In genomic region chr20:2139250-2139649, GRCh38 we compare ENCODE assay signal across 20 cellular contexts. TPM values are rescaled to one million over a fixed set of nuclear protein-coding genes. Genes with fewer than 3 reads are reported as not detected.
DNase-seq lines count a peak whose midpoint lies in the region; ATAC-seq, FAIRE-seq and TF ChIP-seq lines count a peak whose summit lies in the region.
"Had no signal": no experiment of that assay in that cellular context is flagged by ENCODE, and none has a peak within 500 bp of the region (broad histone marks: within the 10 kb centered on the region; RNA-seq: fewer than 3 reads in every experiment).

No MANE protein-coding gene starts in this region.

- intact Hi-C loops in heart right ventricle (cut with DNase I) = no loop called here
- intact Hi-C loops in CD14-positive monocyte (cut with micrococcal nuclease) = no loop called here

- no peak overlapping the region for H3K4me3 ChIP-seq in heart right ventricle
- peak overlapping the region in 1 of 3 donors; percentile 2 for H3K4me3 ChIP-seq in skeletal muscle tissue (ENCODE audit: low read length in 3 of 3)
- H3K4me3 ChIP-seq: BLaER1 treated with 17β-estradiol and CSF1 and Interleukin-3, amounts not matched to agents 10 nM and 100 nM; K562; SJCRH30 had no signal

- ATAC-seq in heart right ventricle = no peak
- no peak for ATAC-seq in GM21737 (IDR thresholded peaks at IDR 0.05; ENCODE audit: unreplicated experiment)
- ATAC-seq in GM19395 (IDR thresholded peaks at IDR 0.05; ENCODE audit: unreplicated experiment) = no peak
- ATAC-seq: K562, PC-3 had no signal

- 57 to 75% methylated on average over 6 of the region's 6 CpGs for WGBS in heart right ventricle, 2 donors

- H3K27ac ChIP-seq in heart right ventricle (peak overlapping the region in 9 of 10 donors; percentile 62 to 90 (median 84)), skeletal muscle tissue (ENCODE audit: low read depth, low read length) (no peak overlapping the region)
- H3K27ac ChIP-seq: BLaER1 treated with 17β-estradiol and CSF1 and Interleukin-3, amounts not matched to agents 10 nM and 100 nM; RWPE1; SJCRH30 had no signal

- peaks cover 0 to 2% (median 0%) of the 10 kb centered on the region in 7 donors for H3K9me3 Mint-ChIP-seq in CD14-positive monocyte

- H3K4me1 Mint-ChIP-seq in CD14-positive monocyte = no peaks in the 10 kb centered on the region

- peaks cover 0 to 9% (median 0%) of the 10 kb centered on the region in 9 donors for H3K36me3 ChIP-seq in heart right ventricle
- peaks cover under 1 to 3% (median under 1%) of the 10 kb centered on the region in 3 donors for H3K36me3 ChIP-seq in skeletal muscle tissue (ENCODE audit: control insufficient read depth in 3 of 3, insufficient read depth in 3 of 3, low read length in 3 of 3)
- H3K36me3 ChIP-seq: SJCRH30 had no signal

- no peaks in the 10 kb centered on the region for H3K27me3 ChIP-seq in heart right ventricle
- H3K27me3 ChIP-seq in skeletal muscle tissue (ENCODE audit: control insufficient read depth in 3 of 3, insufficient read depth in 3 of 3, low read length in 3 of 3) = no peaks in the 10 kb centered on the region
- H3K27me3 ChIP-seq: BLaER1 treated with 17β-estradiol and CSF1 and Interleukin-3, amounts not matched to agents 10 nM and 100 nM; SJCRH30 had no signal

- DNase-seq in D721Med (ENCODE audit: insufficient read length, low spot score) = peak; percentile 17
- DNase-seq in NCI-H82 (lab: John Stamatoyannopoulos, UW) = peak; percentile 87
- DNase-seq in heart right ventricle = no peak
- no peak for DNase-seq in CD14-positive monocyte (ENCODE audit: low spot score)
- DNase-seq: DMS153, GF-D8, NCI-H1105, NCI-H2081 treated with DMSO at 0.1 percent for 48 hours, NCI-H2227 treated with DMSO at 0.1 percent for 48 hours, NCI-H510A treated with DMSO at 0.1 percent for 48 hours, NCI-H774, PC-3, SJCRH30 had no signal

- no peak overlapping the region for H3K4me3 Mint-ChIP-seq in CD14-positive monocyte

- FAIRE-seq in D721Med (lab: Jason Lieb, UNC) = no peak
- FAIRE-seq: H1, K562 had no signal

- TF ChIP-seq CTCF in D721Med (IDR thresholded peaks at IDR 0.05; ENCODE audit: insufficient read depth, missing control alignments) (no peak), heart right ventricle (IDR thresholded peaks at IDR 0.05) (no peak), CD14-positive monocyte (IDR thresholded peaks at IDR 0.05) (no peak)

- H3K4me1 ChIP-seq in heart right ventricle = peaks cover 36 to 98% (median 85%) of the 10 kb centered on the region in 9 donors
- peaks cover 41 to 66% (median 61%) of the 10 kb centered on the region in 3 donors for H3K4me1 ChIP-seq in skeletal muscle tissue (ENCODE audit: control insufficient read depth in 3 of 3, insufficient read depth in 3 of 3, low read length in 3 of 3)
- H3K4me1 ChIP-seq: SJCRH30 had no signal

- peak overlapping the region in 2 of 3 donors; percentile 15 to 25 for H3K9ac ChIP-seq in skeletal muscle tissue (ENCODE audit: low read depth in 1 of 3, low read length in 3 of 3)
- H3K9ac ChIP-seq: BLaER1 treated with 17β-estradiol and CSF1 and Interleukin-3, amounts not matched to agents 10 nM and 100 nM had no signal

- H3K36me3 Mint-ChIP-seq in CD14-positive monocyte = peaks cover 16 to 28% of the 10 kb centered on the region in 2 donors

- no peaks in the 10 kb centered on the region for H3K9me3 ChIP-seq in heart right ventricle
- no peaks in the 10 kb centered on the region for H3K9me3 ChIP-seq in skeletal muscle tissue (ENCODE audit: control insufficient read depth in 3 of 3, low read length in 3 of 3)
- H3K9me3 ChIP-seq: BLaER1 treated with 17β-estradiol and CSF1 and Interleukin-3, amounts not matched to agents 10 nM and 100 nM; SJCRH30 had no signal

- H3K27me3 Mint-ChIP-seq in CD14-positive monocyte (ENCODE audit: low read depth in 3 of 3) = peaks cover 0 to 1% (median 0%) of the 10 kb centered on the region in 3 donors

- H3K27ac Mint-ChIP-seq in CD14-positive monocyte = no peak overlapping the region

RNA-seq across cellular contexts. Expression of gene STK35, which starts 37.6 kb away (rescaled TPM):
- total RNA-seq in heart right ventricle (10 to 100 TPM; 10.7 to 17.2 (median 13.9) TPM), skeletal muscle tissue (7.8 TPM)
- polyA plus RNA-seq in heart right ventricle (1 to 10 TPM; 5.4 to 5.6 TPM), CD14-positive monocyte (1 to 10 TPM; 1.2 to 2.0 TPM)

Comparison
In these comparisons a context has a peak if more than half of its experiments do, and no peak if none do; other contexts are left out.
1. DNase-seq: peak in D721Med (single experiment) and NCI-H82 (single experiment); none in heart right ventricle (0 of 2) and CD14-positive monocyte (single experiment).